In the genomic region with DNA sequence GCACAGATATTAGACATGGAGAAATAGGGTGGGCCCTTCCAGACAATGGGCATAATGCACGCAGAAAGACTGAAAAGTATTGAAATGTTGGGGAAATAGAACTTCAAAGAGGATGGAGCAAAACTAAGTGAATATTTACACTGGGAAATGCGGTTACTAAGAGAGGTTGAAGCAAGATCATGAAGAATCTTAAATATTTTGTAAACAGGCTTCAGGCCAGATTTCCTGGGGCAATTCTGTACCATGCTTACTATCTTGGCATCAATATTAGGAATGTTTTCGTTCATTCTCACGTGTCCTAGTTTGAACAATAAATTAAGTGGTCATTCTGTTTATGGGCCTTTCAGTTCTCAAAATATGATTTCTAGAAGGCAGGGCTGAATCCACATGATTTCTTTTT, we compare ENCODE assay signal across 28 cellular contexts.
A peak's percentile ranks its signal among the peaks of the same experiment; 100 is the strongest.
DNase-seq lines count a peak whose midpoint lies in the region; ATAC-seq and TF ChIP-seq lines count a peak whose summit lies in the region.
"Had no signal": no experiment of that assay in that cellular context is flagged by ENCODE, and none has a peak within 500 bp of the region (broad histone marks: within the 10 kb centered on the region; RNA-seq: fewer than 3 reads in every experiment).

No MANE protein-coding gene starts in this region.

- H3K9me2 ChIP-seq in GM23248 (ENCODE audit: insufficient read depth) = no peaks in the 10 kb centered on the region

- H3K27me3 Mint-ChIP-seq in Calu3 (ENCODE audit: unreplicated experiment) = no peaks in the 10 kb centered on the region
- H3K27me3 Mint-ChIP-seq: activated CD4-positive, alpha-beta memory T cell treated with anti-CD3 and anti-CD28 coated beads, Interleukin-2, amount 10 ng/mL, durations not matched to agents 7 days and 5 days; B cell had no signal

- no TSS peak for BruUV-seq in Calu3 (replicated peaks; lab: Mats Ljungman, UMichigan)

- no peak overlapping the region for H3K4me3 ChIP-seq in GM23248
- H3K4me3 ChIP-seq in fibroblast of villous mesenchyme (ENCODE audit: low read depth, low read length) = no peak overlapping the region
- H3K4me3 ChIP-seq in upper lobe of right lung = no peak overlapping the region
- H3K4me3 ChIP-seq: adrenal gland, cardiac muscle cell, gastrocnemius medialis, GM23338 had no signal

- H3K27me3 ChIP-seq in GM23248 (replicated peaks; ENCODE audit: insufficient read depth) = no peaks in the 10 kb centered on the region
- H3K27me3 ChIP-seq in upper lobe of right lung = no peaks in the 10 kb centered on the region
- H3K27me3 ChIP-seq: adrenal gland, cardiac muscle cell, gastrocnemius medialis had no signal

- H3K36me3 ChIP-seq in GM23248 (ENCODE audit: low read depth) (no peaks in the 10 kb centered on the region), upper lobe of right lung (no peaks in the 10 kb centered on the region)
- H3K36me3 ChIP-seq: adrenal gland, cardiac muscle cell, gastrocnemius medialis had no signal

- H3K4me3 Mint-ChIP-seq in Calu3 (ENCODE audit: low read depth, unreplicated experiment) = no peak overlapping the region
- H3K4me3 Mint-ChIP-seq: activated CD4-positive, alpha-beta memory T cell treated with anti-CD3 and anti-CD28 coated beads, Interleukin-2, amount 10 ng/mL, durations not matched to agents 7 days and 5 days; B cell; GM23338; IgD-negative memory B cell had no signal

- no peaks in the 10 kb centered on the region for H3K79me2 ChIP-seq in GM23248 (ENCODE audit: insufficient read depth)

- no peak overlapping the region for H3K4me2 ChIP-seq in GM23248 (ENCODE audit: unreplicated experiment)
- H3K4me2 ChIP-seq: GM23338 had no signal

- no peaks in the 10 kb centered on the region for H3K36me3 Mint-ChIP-seq in Calu3 (ENCODE audit: insufficient read depth, unreplicated experiment)
- H3K36me3 Mint-ChIP-seq: IgD-negative memory B cell had no signal

- ATAC-seq in upper lobe of right lung (peak; percentile 39), HG03135 (IDR thresholded peaks at IDR 0.05; ENCODE audit: unreplicated experiment) (no peak)
- ATAC-seq: activated CD4-positive, CD25-positive, alpha-beta regulatory T cell treated with anti-CD3 and anti-CD28 coated beads, Interleukin-2, amount 50 U/mL, for 24 hours; gastrocnemius medialis; GM23338 had no signal

- in situ Hi-C loops in GM23248 (cut with MboI) (no loop called here), GM13976 (cut with MboI; ENCODE audit: low sequenced_read_pairs, unreplicated experiment) (no loop called here)

- H3K9me3 ChIP-seq in GM23248 (ENCODE audit: low read depth) = no peaks in the 10 kb centered on the region
- H3K9me3 ChIP-seq in upper lobe of right lung = no peaks in the 10 kb centered on the region
- H3K9me3 ChIP-seq: adrenal gland, Caco-2, gastrocnemius medialis had no signal

- intact Hi-C loops in upper lobe of right lung (cut with DNase I) = no loop called here
- intact Hi-C loops in Calu3 (cut with micrococcal nuclease; ENCODE audit: unreplicated experiment) = no loop called here

- peak; percentile 13 for DNase-seq in GM23248
- peak; percentile 8 for DNase-seq in fibroblast of villous mesenchyme (ENCODE audit: low read depth)
- DNase-seq in upper lobe of right lung = no peak
- DNase-seq in Calu3 = no peak
- DNase-seq in GM13976 (ENCODE audit: low spot score) = no peak
- DNase-seq: activated CD4-positive, alpha-beta memory T cell treated with anti-CD3 and anti-CD28 coated beads, Interleukin-2, amount 10 ng/mL, durations not matched to agents 7 days and 5 days; activated gamma-delta T cell; activated T-cell treated with anti-CD3 and anti-CD28 coated beads for 4 hours; adrenal gland; Caco-2; dermis blood vessel endothelial cell; DND-41; gastrocnemius medialis; hypothalamus; kidney; MM.1S; NCI-H1436; NCI-H526 treated with DMSO at 0.1 percent for 48 hours; SHP77; stimulated activated CD4-positive, alpha-beta T cell treated with anti-CD3 and anti-CD28 coated beads, Interleukin-4, amount 100 ng/mL, for 1 hour; stimulated activated naive CD4-positive, alpha-beta T cell had no signal

- H3K4me1 ChIP-seq in GM23248 (ENCODE audit: insufficient read depth) = no peaks in the 10 kb centered on the region; the same call in 1 of the 2 replicates
- H3K4me1 ChIP-seq in upper lobe of right lung = no peaks in the 10 kb centered on the region
- H3K4me1 ChIP-seq: adrenal gland, gastrocnemius medialis had no signal

- H3K27ac ChIP-seq in GM23248 (no peak overlapping the region), VCaP (peak overlapping the region; percentile 58), upper lobe of right lung (no peak overlapping the region)
- H3K27ac ChIP-seq: adrenal gland, cardiac muscle cell, gastrocnemius medialis had no signal

- 61 to 65% methylated on average over 4 of the region's 4 CpGs for WGBS in GM23248 (ENCODE audit: low coverage in 1 of 2, low lambda C conversion rate in 2 of 2, missing lambda C conversion rate in 2 of 2), 2 experiments

- H3K9me3 Mint-ChIP-seq in Calu3 (ENCODE audit: low read depth, unreplicated experiment) = no peaks in the 10 kb centered on the region
- H3K9me3 Mint-ChIP-seq: activated CD4-positive, alpha-beta memory T cell treated with anti-CD3 and anti-CD28 coated beads, Interleukin-2, amount 10 ng/mL, durations not matched to agents 7 days and 5 days; GM23338; IgD-negative memory B cell had no signal

- TF ChIP-seq CTCF in VCaP (conservative IDR thresholded peaks at IDR 0.05) = no peak
- TF ChIP-seq CTCF in fibroblast of villous mesenchyme (IDR thresholded peaks at IDR 0.05; ENCODE audit: insufficient read depth, low read depth, low read length) = no peak
- no peak for TF ChIP-seq CTCF in upper lobe of right lung (IDR thresholded peaks at IDR 0.05)
- no peak for TF ChIP-seq CTCF in Calu3 (IDR thresholded peaks at IDR 0.05; ENCODE audit: unreplicated experiment)
- TF ChIP-seq CTCF in GM13976 (IDR thresholded peaks at IDR 0.05; ENCODE audit: borderline replicate concordance, control extremely low read depth, extremely low read depth, insufficient read depth, missing control alignments) = no peak

- no peaks in the 10 kb centered on the region for H4K20me1 ChIP-seq in GM23248 (ENCODE audit: insufficient read depth)

- H3K4me1 Mint-ChIP-seq in Calu3 (ENCODE audit: low read depth, unreplicated experiment) = no peaks in the 10 kb centered on the region
- H3K4me1 Mint-ChIP-seq: activated CD4-positive, alpha-beta memory T cell treated with anti-CD3 and anti-CD28 coated beads, Interleukin-2, amount 10 ng/mL, durations not matched to agents 7 days and 5 days; B cell; GM23338; IgD-negative memory B cell had no signal

- no peak overlapping the region for H3K27ac Mint-ChIP-seq in Calu3 (ENCODE audit: unreplicated experiment)
- H3K27ac Mint-ChIP-seq: activated CD4-positive, alpha-beta memory T cell treated with anti-CD3 and anti-CD28 coated beads, Interleukin-2, amount 10 ng/mL, durations not matched to agents 7 days and 5 days; B cell; GM23338; IgD-negative memory B cell had no signal

- no peak overlapping the region for H3K9ac ChIP-seq in GM23248

- CTCF ChIA-PET in Calu3 (lab: Charles Lee) = no interaction called here

- no peak overlapping the region; the same call in 1 of the 2 replicates for H2AFZ ChIP-seq in GM23248
- H2AFZ ChIP-seq: GM23338 had no signal

- H3F3A ChIP-seq in GM23248 (ENCODE audit: insufficient read depth) = no peaks in the 10 kb centered on the region

Comparison
In these comparisons a context has a peak if more than half of its experiments do, and no peak if none do; other contexts are left out.
1. DNase-seq: peak in GM23248 (single experiment) and fibroblast of villous mesenchyme (single experiment); none in upper lobe of right lung (single experiment), Calu3 (single experiment) and GM13976 (single experiment).